8 cellular contexts compared by ENCODE assay signal in the genomic region with DNA sequence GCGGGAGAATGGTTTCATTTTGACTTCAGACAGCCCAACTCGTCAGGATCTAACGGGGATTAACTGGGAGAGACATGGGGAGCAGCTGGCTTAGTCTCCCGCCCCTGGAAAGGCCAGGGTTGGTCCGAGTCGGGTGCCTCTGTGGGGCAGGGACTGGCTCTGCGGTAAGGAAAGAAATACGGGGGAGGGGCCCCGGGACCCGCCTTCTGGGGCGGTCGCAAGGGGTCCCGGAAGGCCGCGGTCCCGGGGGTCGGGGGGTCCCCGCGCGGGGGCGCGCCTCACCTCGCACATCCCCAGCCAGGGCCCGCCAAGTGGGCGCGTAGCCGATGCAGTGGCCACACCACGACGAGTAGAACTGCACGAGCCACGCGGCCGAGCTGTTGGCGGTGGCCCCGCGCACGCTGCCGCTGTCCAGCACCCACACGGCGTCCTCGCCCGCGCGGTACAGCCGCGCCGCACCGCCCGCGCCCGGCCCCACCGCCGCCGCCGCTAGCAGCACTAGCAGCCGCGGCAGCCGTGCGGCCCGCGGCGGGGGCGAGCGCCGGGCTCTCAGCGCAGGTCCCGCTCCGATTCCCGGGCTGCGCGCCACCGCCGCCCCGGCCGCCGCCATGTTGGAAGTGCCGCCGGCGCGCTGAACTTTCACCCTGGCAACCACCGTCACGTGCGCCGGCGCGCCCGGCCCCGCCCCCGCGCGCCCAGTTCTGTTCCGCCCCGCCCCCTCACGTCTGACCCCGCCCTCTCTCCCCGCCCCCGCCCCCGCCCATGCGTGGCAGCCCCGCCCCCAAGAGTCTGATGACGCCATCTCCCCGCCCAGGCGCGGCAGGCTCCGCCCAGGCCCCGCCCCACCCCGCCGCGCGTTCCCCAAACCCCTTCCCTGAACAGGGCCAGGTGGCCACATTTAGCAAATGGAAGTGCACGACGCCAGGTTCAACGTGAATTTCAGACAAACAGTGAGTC. TPM values are rescaled to one million over a fixed set of nuclear protein-coding genes. Genes with fewer than 3 reads are reported as not detected.
DNase-seq lines count a peak whose midpoint lies in the region; ATAC-seq and TF ChIP-seq lines count a peak whose summit lies in the region.

A gene with protein sequence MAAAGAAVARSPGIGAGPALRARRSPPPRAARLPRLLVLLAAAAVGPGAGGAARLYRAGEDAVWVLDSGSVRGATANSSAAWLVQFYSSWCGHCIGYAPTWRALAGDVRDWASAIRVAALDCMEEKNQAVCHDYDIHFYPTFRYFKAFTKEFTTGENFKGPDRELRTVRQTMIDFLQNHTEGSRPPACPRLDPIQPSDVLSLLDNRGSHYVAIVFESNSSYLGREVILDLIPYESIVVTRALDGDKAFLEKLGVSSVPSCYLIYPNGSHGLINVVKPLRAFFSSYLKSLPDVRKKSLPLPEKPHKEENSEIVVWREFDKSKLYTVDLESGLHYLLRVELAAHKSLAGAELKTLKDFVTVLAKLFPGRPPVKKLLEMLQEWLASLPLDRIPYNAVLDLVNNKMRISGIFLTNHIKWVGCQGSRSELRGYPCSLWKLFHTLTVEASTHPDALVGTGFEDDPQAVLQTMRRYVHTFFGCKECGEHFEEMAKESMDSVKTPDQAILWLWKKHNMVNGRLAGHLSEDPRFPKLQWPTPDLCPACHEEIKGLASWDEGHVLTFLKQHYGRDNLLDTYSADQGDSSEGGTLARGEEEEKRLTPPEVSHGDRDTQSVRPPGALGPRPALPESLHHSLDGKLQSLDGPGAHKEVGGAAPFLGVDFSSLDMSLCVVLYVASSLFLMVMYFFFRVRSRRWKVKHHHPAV (minus strand): TSS at position 619 of the 957 bp plus-strand sequence. CDS start 9 bp downstream, at position 610.

- TF ChIP-seq CTCF in fibroblast of villous mesenchyme (IDR thresholded peaks at IDR 0.05; ENCODE audit: insufficient read depth, low read depth, low read length) (no peak), neural crest cell (conservative IDR thresholded peaks at IDR 0.05) (no peak)

- peak within 1 kb of the TSS; percentile 85 to 94 (median 92) for H3K27ac Mint-ChIP-seq in CD4-positive, alpha-beta memory T cell
- peak within 1 kb of the TSS; percentile 85 for H3K27ac Mint-ChIP-seq in neural crest cell (ENCODE audit: unreplicated experiment)
- H3K27ac Mint-ChIP-seq in stimulated activated naive CD8-positive, alpha-beta T cell treated with anti-CD3 and anti-CD28 coated beads, Interleukin-15, amount 100 ng/mL, for 72 hours: peak within 1 kb of the TSS; percentile 90 to 97

- peak within 1 kb of the TSS; percentile 89 for H3K4me2 ChIP-seq in Karpas-422 (ENCODE audit: low read depth, low read length, poor library complexity, severe bottlenecking)

- H3K9ac ChIP-seq in Karpas-422 (ENCODE audit: low read length): peak within 1 kb of the TSS; percentile 84

- peak within 1 kb of the TSS; percentile 91 to 97 (median 94) for H3K4me3 Mint-ChIP-seq in CD4-positive, alpha-beta memory T cell
- peak within 1 kb of the TSS; percentile 97 for H3K4me3 Mint-ChIP-seq in neural crest cell
- H3K4me3 Mint-ChIP-seq in stimulated activated naive CD8-positive, alpha-beta T cell treated with anti-CD3 and anti-CD28 coated beads, Interleukin-15, amount 100 ng/mL, for 72 hours: peak within 1 kb of the TSS; percentile 93 to 96

- H2AFZ ChIP-seq in Karpas-422 (ENCODE audit: low read length): no peak within 1 kb of the TSS

- H3K9me3 ChIP-seq in CD4-positive, alpha-beta memory T cell (ENCODE audit: control insufficient read depth in 1 of 2, low read length in 2 of 2): no peaks in the 10 kb centered on the region
- H3K9me3 ChIP-seq in Karpas-422 (ENCODE audit: low read length): no peaks in the 10 kb centered on the region
- H3K9me3 ChIP-seq in SJCRH30 (replicated peaks): no peaks in the 10 kb centered on the region

- no peaks in the 10 kb centered on the region for H3K27me3 Mint-ChIP-seq in CD4-positive, alpha-beta memory T cell
- no peaks in the 10 kb centered on the region for H3K27me3 Mint-ChIP-seq in neural crest cell (ENCODE audit: low read depth)
- H3K27me3 Mint-ChIP-seq in stimulated activated naive CD8-positive, alpha-beta T cell treated with anti-CD3 and anti-CD28 coated beads, Interleukin-15, amount 100 ng/mL, for 72 hours: no peaks in the 10 kb centered on the region

- H3K4me1 ChIP-seq in CD4-positive, alpha-beta memory T cell (ENCODE audit: insufficient read depth, low read length): peaks cover 35% of the 10 kb centered on the region
- peaks cover 52% of the 10 kb centered on the region for H3K4me1 ChIP-seq in Karpas-422 (ENCODE audit: low read length)
- H3K4me1 ChIP-seq in SJCRH30: peaks cover 14% of the 10 kb centered on the region

- H3K9me2 ChIP-seq in Karpas-422 (replicated peaks; ENCODE audit: insufficient read depth, low read length): no peaks in the 10 kb centered on the region

- H3K36me3 ChIP-seq in CD4-positive, alpha-beta memory T cell (ENCODE audit: insufficient read depth, low read length): no peaks in the 10 kb centered on the region
- H3K36me3 ChIP-seq in Karpas-422 (ENCODE audit: insufficient read depth, low read length) (peaks cover 8% of the 10 kb centered on the region; the same call in 1 of the 2 replicates), SJCRH30 (peaks cover 5% of the 10 kb centered on the region)

- no peaks in the 10 kb centered on the region for H3K9me3 Mint-ChIP-seq in CD4-positive, alpha-beta memory T cell
- no peaks in the 10 kb centered on the region for H3K9me3 Mint-ChIP-seq in neural crest cell
- H3K9me3 Mint-ChIP-seq in stimulated activated naive CD8-positive, alpha-beta T cell treated with anti-CD3 and anti-CD28 coated beads, Interleukin-15, amount 100 ng/mL, for 72 hours: no peaks in the 10 kb centered on the region

- peak within 1 kb of the TSS; percentile 50 to 57 for H3K4me3 ChIP-seq in CD4-positive, alpha-beta memory T cell (ENCODE audit: low read length in 2 of 2)
- H3K4me3 ChIP-seq in Karpas-422 (ENCODE audit: low read length): peak within 1 kb of the TSS; percentile 92
- H3K4me3 ChIP-seq in SJCRH30: peak within 1 kb of the TSS; percentile 79
- peak within 1 kb of the TSS; percentile 73 for H3K4me3 ChIP-seq in fibroblast of villous mesenchyme (ENCODE audit: low read depth, low read length)

- peak; percentile 65 for ATAC-seq in GM21381 (IDR thresholded peaks at IDR 0.05; ENCODE audit: unreplicated experiment)
- peak; percentile 57 for ATAC-seq in stimulated activated naive CD8-positive, alpha-beta T cell treated with anti-CD3 and anti-CD28 coated beads, Interleukin-15, amount 100 ng/mL, for 72 hours

- H4K20me1 ChIP-seq in Karpas-422 (ENCODE audit: insufficient read depth, low read depth, low read length): peaks cover 45% of the 10 kb centered on the region

- CTCF ChIA-PET in CD4-positive, alpha-beta memory T cell (lab: Charles Lee; ENCODE audit: partially characterized antibody): interaction anchor here (0.7 to 0.9 kb wide), 2 partner anchors 20 to 117 kb away, joined by 3 read pairs; no protein-coding TSS in a partner anchor

- intact Hi-C loops in CD4-positive, alpha-beta memory T cell (cut with micrococcal nuclease): loop anchor here (1.0 to 10.0 kb wide), 6 partner anchors 22 to 338 kb away; a partner anchor contains a TSS

- H3K4me1 Mint-ChIP-seq in CD4-positive, alpha-beta memory T cell: peaks cover 25 to 40% (median 32%) of the 10 kb centered on the region in 4 donors
- peaks cover 35% of the 10 kb centered on the region for H3K4me1 Mint-ChIP-seq in neural crest cell
- peaks cover 52% of the 10 kb centered on the region for H3K4me1 Mint-ChIP-seq in stimulated activated naive CD8-positive, alpha-beta T cell treated with anti-CD3 and anti-CD28 coated beads, Interleukin-15, amount 100 ng/mL, for 72 hours

- POLR2A ChIA-PET in CD4-positive, alpha-beta memory T cell (lab: Charles Lee; ENCODE audit: partially characterized antibody): interaction anchor here (1.0 to 1.5 kb wide), 3 partner anchors 20 to 22 kb away, joined by 3 to 10 read pairs (median 3); no protein-coding TSS in a partner anchor

- H3K79me2 ChIP-seq in Karpas-422 (ENCODE audit: low read length): peaks cover 15% of the 10 kb centered on the region; the same call in 1 of the 2 replicates

- H3K27me3 ChIP-seq in CD4-positive, alpha-beta memory T cell (ENCODE audit: insufficient read depth, low read length): no peaks in the 10 kb centered on the region
- H3K27me3 ChIP-seq in Karpas-422 (ENCODE audit: low read length) (no peaks in the 10 kb centered on the region), SJCRH30 (peaks cover 45% of the 10 kb centered on the region)

- peak within 1 kb of the TSS; percentile 32 for H3K27ac ChIP-seq in CD4-positive, alpha-beta memory T cell (ENCODE audit: low read depth, low read length)
- peak within 1 kb of the TSS; percentile 72 for H3K27ac ChIP-seq in Karpas-422 (ENCODE audit: low read length)
- peak within 1 kb of the TSS; percentile 74 for H3K27ac ChIP-seq in SJCRH30

- peak; percentile 78 to 89 (median 84) for DNase-seq in CD4-positive, alpha-beta memory T cell
- peak; percentile 91 for DNase-seq in Karpas-422
- peak; percentile 85 to 87 for DNase-seq in SJCRH30
- peak; percentile 80 for DNase-seq in activated gamma-delta T cell (lab: John Stamatoyannopoulos, UW)
- DNase-seq in fibroblast of villous mesenchyme (ENCODE audit: low read depth): peak; percentile 82
- DNase-seq in neural crest cell (ENCODE audit: low read depth, low spot score): peak; percentile 79
- DNase-seq in stimulated activated naive CD8-positive, alpha-beta T cell treated with anti-CD3 and anti-CD28 coated beads, Interleukin-15, amount 100 ng/mL, for 72 hours: peak; percentile 84 to 86

- H3K36me3 Mint-ChIP-seq in CD4-positive, alpha-beta memory T cell: peaks cover 0 to 8% of the 10 kb centered on the region in 2 donors
- no peaks in the 10 kb centered on the region for H3K36me3 Mint-ChIP-seq in neural crest cell (ENCODE audit: low read depth)

RNA-seq across cellular contexts. Expression of the gene that starts here (rescaled TPM):
- 10 to 100 TPM; 14.8 to 15.0 TPM for total RNA-seq in CD4-positive, alpha-beta memory T cell
- under 1 TPM; 0.35 to 0.87 TPM for polyA plus RNA-seq in CD4-positive, alpha-beta memory T cell
- total RNA-seq in Karpas-422 (2014; rRNA removed; shearing (Covaris generic); ENCODE audit: low replicate concordance): 11.3 and 18.9 TPM in 2 replicates
- total RNA-seq in SJCRH30 (2014; rRNA removed; shearing (Covaris generic)): 43.8 and 48.0 TPM in 2 replicates
- 11.3 and 15.1 TPM in 2 replicates for total RNA-seq in fibroblast of villous mesenchyme
- total RNA-seq in neural crest cell: 28.0 and 28.7 TPM in 2 replicates

Comparison
In these comparisons a context has a peak if more than half of its experiments do, and no peak if none do; other contexts are left out.
1. Peak in every context shown above with its lines: DNase-seq, ATAC-seq, H3K4me3 ChIP-seq and H3K27ac ChIP-seq.